11 cellular contexts compared by ENCODE assay signal in genomic region chr3:59540241-59540640, GRCh38.
DNase-seq lines count a peak whose midpoint lies in the region; ATAC-seq and TF ChIP-seq lines count a peak whose summit lies in the region.
"Had no signal": no experiment of that assay in that cellular context is flagged by ENCODE, and none has a peak within 500 bp of the region (broad histone marks: within the 10 kb centered on the region; RNA-seq: fewer than 3 reads in every experiment).

No MANE protein-coding gene starts in this region.

- H3K27ac ChIP-seq in brain microvascular endothelial cell: peak overlapping the region; percentile 19
- H3K27ac ChIP-seq: neutrophil had no signal

- no peaks in the 10 kb centered on the region for H3K36me3 ChIP-seq in MG63
- H3K36me3 ChIP-seq in brain microvascular endothelial cell (replicated peaks): no peaks in the 10 kb centered on the region
- H3K36me3 ChIP-seq in neuron (ENCODE audit: insufficient read depth, low read length): no peaks in the 10 kb centered on the region
- H3K36me3 ChIP-seq: neutrophil had no signal

- TF ChIP-seq CTCF in brain microvascular endothelial cell (IDR thresholded peaks at IDR 0.05; ENCODE audit: low read depth, low read length, missing control alignments): no peak

- H3K9me3 ChIP-seq in MG63: no peaks in the 10 kb centered on the region
- H3K9me3 ChIP-seq in neuron (ENCODE audit: low read length): no peaks in the 10 kb centered on the region
- H3K9me3 ChIP-seq: neutrophil had no signal

- H3K4me3 ChIP-seq in MG63: no peak overlapping the region
- no peak overlapping the region for H3K4me3 ChIP-seq in brain microvascular endothelial cell (ENCODE audit: low read depth, low read length)
- H3K4me3 ChIP-seq in neuron (ENCODE audit: low read length): no peak overlapping the region

- in situ Hi-C loops in brain microvascular endothelial cell (cut with HindIII; ENCODE audit: low pct_ligation_motif_present, low sequenced_read_pairs): no loop called here

- DNase-seq in EL: peak; percentile 37
- DNase-seq in MG63: peak; percentile 72
- peak; percentile 46 for DNase-seq in brain microvascular endothelial cell
- DNase-seq in middle frontal gyrus (ENCODE audit: extremely low spot score, low spot score): no peak
- DNase-seq in NCI-H2029 (lab: John Stamatoyannopoulos, UW): no peak
- DNase-seq: activated CD4-positive, alpha-beta T cell treated with anti-CD3 and anti-CD28 coated beads, Interleukin-2, amount 50 U/mL, for 1 hour; NCI-H226; small intestine had no signal

- ATAC-seq in esophagus mucosa: no peak

- peak overlapping the region; percentile 26 for H2AFZ ChIP-seq in neuron (ENCODE audit: low read depth, low read length)

- peaks cover 22% of the 10 kb centered on the region for H3K4me1 ChIP-seq in neuron (ENCODE audit: insufficient read depth, low read length)

- H3K27me3 ChIP-seq in MG63 (no peaks in the 10 kb centered on the region), brain microvascular endothelial cell (replicated peaks) (no peaks in the 10 kb centered on the region), neuron (ENCODE audit: insufficient read depth, low read length) (no peaks in the 10 kb centered on the region)
- H3K27me3 ChIP-seq: neutrophil had no signal

Comparison
In these comparisons a context has a peak if more than half of its experiments do, and no peak if none do; other contexts are left out.
1. DNase-seq: peak in EL (single experiment), MG63 (single experiment) and brain microvascular endothelial cell (single experiment); none in middle frontal gyrus (single experiment) and NCI-H2029 (single experiment).